37 cellular contexts compared by ENCODE assay signal in the genomic region with DNA sequence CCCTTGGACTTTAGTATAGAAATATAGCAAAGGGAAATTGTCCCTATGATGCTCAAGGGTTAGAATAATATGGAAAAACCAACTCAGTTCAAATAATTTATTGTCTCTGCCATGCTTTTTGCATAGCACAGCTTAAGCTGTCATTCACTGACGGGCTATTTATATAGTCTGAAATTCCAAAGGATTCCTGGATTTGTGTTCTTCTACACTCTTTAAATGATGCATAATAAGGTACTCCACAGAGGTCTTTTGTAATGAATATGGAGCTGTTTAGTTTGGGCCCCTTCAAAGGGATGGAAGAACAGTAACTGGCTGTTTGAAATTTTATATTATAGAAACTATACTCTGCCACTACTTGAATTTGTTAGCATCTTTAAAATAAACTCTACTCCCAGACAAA.
"Had no signal": no experiment of that assay in that cellular context is flagged by ENCODE, and none has a peak within 500 bp of the region (broad histone marks: within the 10 kb centered on the region; RNA-seq: fewer than 3 reads in every experiment).

No MANE protein-coding gene starts in this region.

- H3K36me3 Mint-ChIP-seq: activated CD4-positive, alpha-beta memory T cell treated with anti-CD3 and anti-CD28 coated beads for 36 hours; activated naive CD4-positive, alpha-beta T cell treated with anti-CD3 and anti-CD28 coated beads, Interleukin-2, amount 50 U/mL, for 72 hours; activated naive CD8-positive, alpha-beta T cell treated with anti-CD3 and anti-CD28 coated beads for 36 hours had no signal

- DNase-seq: activated B cell treated with CpG ODN at 0.5 μM for 24 hours; activated CD4-positive, alpha-beta memory T cell treated with anti-CD3 and anti-CD28 coated beads for 36 hours; activated CD4-positive, alpha-beta T cell treated with anti-CD3 and anti-CD28 coated beads for 4 hours; activated CD4-positive, alpha-beta T cell treated with anti-CD3 and anti-CD28 coated beads, Interleukin-2, amount 10 ng/mL, durations not matched to agents 24 days and 14 days; activated CD4-positive, alpha-beta T cell treated with anti-CD3 and anti-CD28 coated beads, Interleukin-2, amount 50 U/mL, for 1 hour; activated CD4-positive, alpha-beta T cell treated with anti-CD3 and anti-CD28 coated beads, Interleukin-2, amount 50 U/mL, for 4 hours; activated CD4-positive, CD25-positive, alpha-beta regulatory T cell treated with anti-CD3 and anti-CD28 coated beads, Interleukin-2, amount 50 U/mL, for 72 hours; activated CD8-positive, alpha-beta memory T cell treated with anti-CD3 and anti-CD28 coated beads, Interleukin-2, amount 50 U/mL, for 4 hours; activated CD8-positive, alpha-beta T cell treated with anti-CD3 and anti-CD28 coated beads for 36 hours; activated effector memory CD4-positive, alpha-beta T cell treated with anti-CD3 and anti-CD28 coated beads, Interleukin-2, amount 50 U/mL, for 16 hours; activated gamma-delta T cell treated with Interleukin-2 at 50 U/mL for 16 hours; activated naive CD4-positive, alpha-beta T cell; activated naive CD4-positive, alpha-beta T cell treated with anti-CD3 and anti-CD28 coated beads for 36 hours; activated naive CD4-positive, alpha-beta T cell treated with anti-CD3 and anti-CD28 coated beads, Interleukin-2, amount 50 U/mL, for 16 hours; activated naive CD8-positive, alpha-beta T cell treated with anti-CD3 and anti-CD28 coated beads for 36 hours; activated T-cell treated with anti-CD3 and anti-CD28 coated beads for 4 hours; activated T-cell treated with anti-CD3 and anti-CD28 coated beads, Interleukin-2, amount 50 U/mL, for 1 hour; activated T-cell treated with anti-CD3 and anti-CD28 coated beads, Interleukin-2, amount 50 U/mL, for 4 hours; activated T-cell treated with anti-CD3 and anti-CD28 coated beads, Interleukin-2, amount 50 U/mL, for 72 hours; adrenal gland; amniotic stem cell; aorta; body of pancreas; brain microvascular endothelial cell; central memory CD4-positive, alpha-beta T cell; T-helper 1 cell; T-helper 2 cell; T-helper 9 cell had no signal

- ATAC-seq: activated CD8-positive, alpha-beta T cell treated with anti-CD3 and anti-CD28 coated beads for 36 hours; activated naive CD4-positive, alpha-beta T cell treated with anti-CD3 and anti-CD28 coated beads, Interleukin-2, amount 50 U/mL, for 72 hours; activated T-cell treated with anti-CD3 and anti-CD28 coated beads, Interleukin-2, amount 50 U/mL, for 4 hours; activated T-cell treated with anti-CD3 and anti-CD28 coated beads, Interleukin-2, amount 50 U/mL, for 72 hours; activated T-helper 17 cell treated with anti-CD3 and anti-CD28 coated beads, Interleukin-2, amount 50 U/mL, for 72 hours; body of pancreas had no signal

- H3K4me3 ChIP-seq: adrenal gland, body of pancreas, breast epithelium had no signal

- H3K4me3 Mint-ChIP-seq: activated B cell treated with CpG ODN at 0.5 μM for 24 hours; activated CD4-positive, alpha-beta memory T cell treated with anti-CD3 and anti-CD28 coated beads for 36 hours; activated CD4-positive, alpha-beta T cell treated with anti-CD3 and anti-CD28 coated beads, Interleukin-2, amount 10 ng/mL, durations not matched to agents 24 days and 14 days; activated CD8-positive, alpha-beta T cell treated with anti-CD3 and anti-CD28 coated beads for 36 hours; activated naive CD4-positive, alpha-beta T cell treated with anti-CD3 and anti-CD28 coated beads for 36 hours; activated naive CD8-positive, alpha-beta T cell treated with anti-CD3 and anti-CD28 coated beads for 36 hours; activated T-cell treated with anti-CD3 and anti-CD28 coated beads, Interleukin-2, amount 50 U/mL, for 4 hours; activated T-cell treated with anti-CD3 and anti-CD28 coated beads, Interleukin-2, amount 50 U/mL, for 72 hours; activated T-helper 1 cell treated with anti-CD3 and anti-CD28 coated beads, Interleukin-12 subunit alpha, Interleukin-12 subunit beta, Interleukin-2, Interleukin-4 antibody, amounts not matched to agents 30 ng/mL and 10 ng/mL and 1 ng/mL, durations not matched to agents 14 hours and 24 hours and 36 hours; activated T-helper 17 cell treated with anti-CD3 and anti-CD28 coated beads, Interleukin-2, amount 50 U/mL, for 72 hours; T-helper 1 cell treated with Interleukin-12 subunit alpha and Interleukin-12 subunit beta and Interleukin-4 antibody, amounts not matched to agents 30 μg/mL and 1 μg/mL, for 36 hours; T-helper 2 cell treated with Interferon-gamma antibody and Interleukin-4, amounts not matched to agents 5 μg/mL and 100 μg/mL, for 36 hours had no signal

- H3K27ac ChIP-seq: adrenal gland, body of pancreas, brain microvascular endothelial cell, breast epithelium, VCaP had no signal

- H3K27ac Mint-ChIP-seq: activated B cell treated with CpG ODN at 0.5 μM for 24 hours; activated CD4-positive, alpha-beta memory T cell treated with anti-CD3 and anti-CD28 coated beads for 36 hours; activated CD4-positive, alpha-beta T cell treated with anti-CD3 and anti-CD28 coated beads, Interleukin-2, amount 10 ng/mL, durations not matched to agents 24 days and 14 days; activated CD8-positive, alpha-beta T cell treated with anti-CD3 and anti-CD28 coated beads for 36 hours; activated naive CD4-positive, alpha-beta T cell treated with anti-CD3 and anti-CD28 coated beads for 36 hours; activated naive CD4-positive, alpha-beta T cell treated with anti-CD3 and anti-CD28 coated beads, Interleukin-2, amount 50 U/mL, for 72 hours; activated naive CD8-positive, alpha-beta T cell treated with anti-CD3 and anti-CD28 coated beads for 36 hours; activated T-cell treated with anti-CD3 and anti-CD28 coated beads, Interleukin-2, amount 50 U/mL, for 72 hours; activated T-helper 1 cell treated with anti-CD3 and anti-CD28 coated beads, Interleukin-12 subunit alpha, Interleukin-12 subunit beta, Interleukin-2, Interleukin-4 antibody, amounts not matched to agents 30 ng/mL and 10 ng/mL and 1 ng/mL, durations not matched to agents 14 hours and 24 hours and 36 hours; activated T-helper 17 cell treated with anti-CD3 and anti-CD28 coated beads, Interleukin-2, amount 50 U/mL, for 72 hours; T-helper 1 cell treated with Interleukin-12 subunit alpha and Interleukin-12 subunit beta and Interleukin-4 antibody, amounts not matched to agents 30 μg/mL and 1 μg/mL, for 36 hours; T-helper 2 cell treated with Interferon-gamma antibody and Interleukin-4, amounts not matched to agents 5 μg/mL and 100 μg/mL, for 36 hours had no signal

- H3K27me3 ChIP-seq: adrenal gland, body of pancreas, brain microvascular endothelial cell, breast epithelium had no signal

- H3K4me1 ChIP-seq: adrenal gland, body of pancreas, breast epithelium had no signal

- H3K27me3 Mint-ChIP-seq: activated B cell treated with CpG ODN at 0.5 μM for 24 hours; activated CD4-positive, alpha-beta memory T cell treated with anti-CD3 and anti-CD28 coated beads for 36 hours; activated CD4-positive, alpha-beta T cell treated with anti-CD3 and anti-CD28 coated beads, Interleukin-2, amount 10 ng/mL, durations not matched to agents 24 days and 14 days; activated CD8-positive, alpha-beta T cell treated with anti-CD3 and anti-CD28 coated beads for 36 hours; activated naive CD8-positive, alpha-beta T cell treated with anti-CD3 and anti-CD28 coated beads for 36 hours; activated T-helper 17 cell treated with anti-CD3 and anti-CD28 coated beads, Interleukin-2, amount 50 U/mL, for 72 hours had no signal

- H3K36me3 ChIP-seq: adrenal gland, brain microvascular endothelial cell, breast epithelium had no signal

- H3K9me3 Mint-ChIP-seq: activated B cell treated with CpG ODN at 0.5 μM for 24 hours; activated CD4-positive, alpha-beta T cell treated with anti-CD3 and anti-CD28 coated beads, Interleukin-2, amount 10 ng/mL, durations not matched to agents 24 days and 14 days; activated CD8-positive, alpha-beta T cell treated with anti-CD3 and anti-CD28 coated beads for 36 hours; activated naive CD4-positive, alpha-beta T cell treated with anti-CD3 and anti-CD28 coated beads for 36 hours; activated T-helper 1 cell treated with anti-CD3 and anti-CD28 coated beads, Interleukin-12 subunit alpha, Interleukin-12 subunit beta, Interleukin-2, Interleukin-4 antibody, amounts not matched to agents 30 ng/mL and 10 ng/mL and 1 ng/mL, durations not matched to agents 14 hours and 24 hours and 36 hours had no signal

- H3K4me1 Mint-ChIP-seq: activated CD4-positive, alpha-beta T cell treated with anti-CD3 and anti-CD28 coated beads, Interleukin-2, amount 10 ng/mL, durations not matched to agents 24 days and 14 days; activated naive CD8-positive, alpha-beta T cell treated with anti-CD3 and anti-CD28 coated beads for 36 hours; activated T-helper 17 cell treated with anti-CD3 and anti-CD28 coated beads, Interleukin-2, amount 50 U/mL, for 72 hours had no signal

- H3K9me3 ChIP-seq: adrenal gland, body of pancreas, breast epithelium had no signal

- FAIRE-seq: astrocyte, TTC549 had no signal
